13 cellular contexts compared by ENCODE assay signal in the genomic region with DNA sequence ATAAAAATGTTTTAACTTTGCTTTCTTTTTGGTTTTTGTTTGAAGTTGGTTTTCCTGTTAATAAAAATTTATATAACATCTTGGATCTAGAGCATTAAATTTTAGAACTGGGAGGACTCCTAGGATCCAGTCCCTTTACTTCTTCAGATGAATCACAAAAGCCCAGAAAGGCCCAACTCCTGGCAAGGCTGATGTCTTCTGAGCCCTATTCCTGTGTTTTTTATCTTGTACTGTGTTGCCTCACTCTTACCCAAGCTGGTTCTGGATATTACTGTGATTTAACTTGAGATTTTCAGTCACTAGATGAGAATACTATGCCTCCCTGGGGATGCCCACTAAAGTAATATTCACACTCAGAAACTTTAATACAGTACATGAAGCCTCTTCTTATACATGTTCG.
A peak's percentile ranks its signal among the peaks of the same experiment; 100 is the strongest.
DNase-seq lines count a peak whose midpoint lies in the region; ATAC-seq and TF ChIP-seq lines count a peak whose summit lies in the region.
"Had no signal": no experiment of that assay in that cellular context is flagged by ENCODE, and none has a peak within 500 bp of the region (broad histone marks: within the 10 kb centered on the region; RNA-seq: fewer than 3 reads in every experiment).

No MANE protein-coding gene starts in this region.

- no peak for TF ChIP-seq CTCF in endothelial cell (IDR thresholded peaks at IDR 0.05; ENCODE audit: unreplicated experiment)

- H3K27me3 Mint-ChIP-seq in endothelial cell (ENCODE audit: unreplicated experiment) = no peaks in the 10 kb centered on the region

- peak overlapping the region; percentile 54 for H3K9ac ChIP-seq in mucosa of stomach (ENCODE audit: low read length)
- H3K9ac ChIP-seq: GM23248 had no signal

- peaks cover 19% of the 10 kb centered on the region for H3K4me1 ChIP-seq in mucosa of stomach (ENCODE audit: control insufficient read depth, insufficient read depth, low read length)

- no peaks in the 10 kb centered on the region for H3K36me3 ChIP-seq in mucosa of stomach (ENCODE audit: control insufficient read depth, insufficient read depth, low read length)

- H3K4me1 Mint-ChIP-seq in endothelial cell (ENCODE audit: unreplicated experiment) = peaks cover 22% of the 10 kb centered on the region
- H3K4me1 Mint-ChIP-seq: B cell had no signal

- intact Hi-C loops in Right ventricle myocardium superior (cut with DNase I) (no loop called here), cardiac septum (cut with DNase I) (no loop called here)

- no peaks in the 10 kb centered on the region for H3K9me3 ChIP-seq in mucosa of stomach (ENCODE audit: control insufficient read depth, low read length)

- peak overlapping the region; percentile 20 for H3K27ac Mint-ChIP-seq in endothelial cell (ENCODE audit: unreplicated experiment)
- H3K27ac Mint-ChIP-seq: B cell; CD4-positive, alpha-beta memory T cell had no signal

- H3K27me3 ChIP-seq in mucosa of stomach (ENCODE audit: control insufficient read depth, insufficient read depth, low read length) = no peaks in the 10 kb centered on the region

- DNase-seq in Right ventricle myocardium superior = no peak
- DNase-seq in cardiac septum (ENCODE audit: low spot score) = no peak
- no peak for DNase-seq in endothelial cell (ENCODE audit: low spot score)
- DNase-seq in NCI-H69 (lab: John Stamatoyannopoulos, UW) = no peak
- no peak for DNase-seq in hypothalamus (lab: John Stamatoyannopoulos, UW)
- DNase-seq in NK-92 treated with Interleukin-12 subunit alpha and Interleukin-12 subunit beta, amount 100 ng/mL, for 24 hours (lab: John Stamatoyannopoulos, UW) = no peak
- DNase-seq: CD4-positive, alpha-beta memory T cell; DMS79; GM23248 had no signal

- no peaks in the 10 kb centered on the region for H3K36me3 Mint-ChIP-seq in endothelial cell (ENCODE audit: low read depth, unreplicated experiment)
- H3K36me3 Mint-ChIP-seq: CD4-positive, alpha-beta memory T cell had no signal

- no peak overlapping the region for H3K4me3 ChIP-seq in mucosa of stomach (ENCODE audit: low read length)
- H3K4me3 ChIP-seq: GM12878, GM23248 had no signal

- no peaks in the 10 kb centered on the region for H3K9me3 Mint-ChIP-seq in endothelial cell (ENCODE audit: unreplicated experiment)

- no peak overlapping the region for H3K4me3 Mint-ChIP-seq in endothelial cell (ENCODE audit: unreplicated experiment)
- H3K4me3 Mint-ChIP-seq: B cell; CD4-positive, alpha-beta memory T cell had no signal

- ATAC-seq in Right ventricle myocardium superior (ENCODE audit: poor library complexity) = peak; percentile 80
- ATAC-seq: GM12878, HCT116 had no signal
